In the genomic region with DNA sequence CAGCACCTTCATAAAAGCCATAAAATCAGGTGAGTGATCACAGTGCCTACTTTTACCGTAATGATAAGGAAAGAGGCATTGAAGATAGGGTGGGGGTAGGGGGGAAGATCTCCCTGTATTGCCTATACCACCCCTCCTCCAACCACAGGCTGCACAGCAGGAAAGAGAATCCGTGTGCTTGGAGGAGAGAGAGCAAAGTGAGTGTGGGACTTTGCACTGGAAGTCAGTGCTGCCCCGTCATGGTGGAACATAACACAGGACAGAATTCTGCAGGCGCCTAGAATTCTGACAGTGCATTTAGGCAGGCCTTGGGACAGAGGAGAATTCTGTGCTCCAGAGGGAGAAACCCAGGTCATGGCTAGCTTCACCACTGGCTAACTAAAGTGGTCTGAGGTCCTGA, we compare ENCODE assay signal across 1 cellular context.
TF ChIP-seq lines count a peak whose summit lies in the region.

No MANE protein-coding gene starts in this region.

TF ChIP-seq in HepG2, 621 proteins besides CTCF, POLR2A, EP300 and RAD21 (continued from another document):
- TF ChIP-seq FOXP1 (IDR thresholded peaks at IDR 0.05) (no peak), FOXP1 (CRISPR knock-in tag; IDR thresholded peaks at IDR 0.05) (peak; percentile 63), NCOA2 (CRISPR knock-in tag; IDR thresholded peaks at IDR 0.05) (peak; percentile 75), JUN (CRISPR knock-in tag; IDR thresholded peaks at IDR 0.05) (no peak), MAFG (CRISPR knock-in tag; IDR thresholded peaks at IDR 0.05) (peak; percentile 66; the same call in 1 of the 2 replicates), POLR2G (IDR thresholded peaks at IDR 0.05; ENCODE audit: low read depth, low read length) (0 out of 2 replicates have a peak, but pooled peaks have one; percentile 31), HOXA3 (CRISPR knock-in tag; IDR thresholded peaks at IDR 0.05) (peak; percentile 80), MED13 (CRISPR knock-in tag; IDR thresholded peaks at IDR 0.05) (no peak), ZNF510 (CRISPR knock-in tag; IDR thresholded peaks at IDR 0.05; ENCODE audit: low read depth) (no peak), ZNF3 (CRISPR knock-in tag; IDR thresholded peaks at IDR 0.05) (no peak), ZNF224 (CRISPR knock-in tag; IDR thresholded peaks at IDR 0.05) (no peak), ZC3H13 (CRISPR knock-in tag; IDR thresholded peaks at IDR 0.05) (no peak), SOX13 (IDR thresholded peaks at IDR 0.05) (no peak), SOX13 (CRISPR knock-in tag; conservative IDR thresholded peaks at IDR 0.05 in 1 of 2, IDR thresholded peaks at IDR 0.05 in 1 of 2) (peak in 1 of 2 experiments; percentile 84; a peak in 2 of 4 replicates), ZNF792 (CRISPR knock-in tag; IDR thresholded peaks at IDR 0.05) (peak; percentile 63; the same call in 1 of the 2 replicates), ELF3 (CRISPR knock-in tag; IDR thresholded peaks at IDR 0.05) (peak; percentile 81), ZNF577 (CRISPR knock-in tag; IDR thresholded peaks at IDR 0.05; ENCODE audit: borderline replicate concordance, low read depth) (no peak), U2AF1 (optimal IDR thresholded peaks at IDR 0.05; ENCODE audit: low read depth, low read length) (no peak), SPEN (CRISPR knock-in tag; IDR thresholded peaks at IDR 0.05; ENCODE audit: low read depth) (no peak), ELF4 (CRISPR knock-in tag; IDR thresholded peaks at IDR 0.05; ENCODE audit: borderline replicate concordance) (no peak), ZNF790 (CRISPR knock-in tag; IDR thresholded peaks at IDR 0.05; ENCODE audit: borderline replicate concordance) (no peak), HNRNPUL1 (IDR thresholded peaks at IDR 0.05; ENCODE audit: low read depth, low read length) (no peak), KDM2A (CRISPR knock-in tag; IDR thresholded peaks at IDR 0.05; ENCODE audit: borderline replicate concordance, low read depth) (peak; percentile 68; the same call in 1 of the 2 replicates), ZNF552 (CRISPR knock-in tag; IDR thresholded peaks at IDR 0.05; ENCODE audit: borderline replicate concordance) (no peak), ZNF260 (CRISPR knock-in tag; IDR thresholded peaks at IDR 0.05; ENCODE audit: borderline replicate concordance, low read depth) (no peak), BRD4 (CRISPR knock-in tag; IDR thresholded peaks at IDR 0.05) (0 out of 2 replicates have a peak, but pooled peaks have one; percentile 65), HMG20A (CRISPR knock-in tag; IDR thresholded peaks at IDR 0.05; ENCODE audit: borderline replicate concordance) (peak; percentile 75; the same call in 1 of the 2 replicates), ZNF468 (CRISPR knock-in tag; IDR thresholded peaks at IDR 0.05) (no peak), NFYC (CRISPR knock-in tag; IDR thresholded peaks at IDR 0.05) (no peak), CBX1 (IDR thresholded peaks at IDR 0.05; ENCODE audit: low read depth) (no peak), MTF1 (CRISPR knock-in tag; IDR thresholded peaks at IDR 0.05) (no peak), SRY (CRISPR knock-in tag; IDR thresholded peaks at IDR 0.05) (no peak), NCOA1 (CRISPR knock-in tag; IDR thresholded peaks at IDR 0.05) (no peak), NFYB (CRISPR knock-in tag; IDR thresholded peaks at IDR 0.05) (no peak)
- TF ChIP-seq, protein P1, sequence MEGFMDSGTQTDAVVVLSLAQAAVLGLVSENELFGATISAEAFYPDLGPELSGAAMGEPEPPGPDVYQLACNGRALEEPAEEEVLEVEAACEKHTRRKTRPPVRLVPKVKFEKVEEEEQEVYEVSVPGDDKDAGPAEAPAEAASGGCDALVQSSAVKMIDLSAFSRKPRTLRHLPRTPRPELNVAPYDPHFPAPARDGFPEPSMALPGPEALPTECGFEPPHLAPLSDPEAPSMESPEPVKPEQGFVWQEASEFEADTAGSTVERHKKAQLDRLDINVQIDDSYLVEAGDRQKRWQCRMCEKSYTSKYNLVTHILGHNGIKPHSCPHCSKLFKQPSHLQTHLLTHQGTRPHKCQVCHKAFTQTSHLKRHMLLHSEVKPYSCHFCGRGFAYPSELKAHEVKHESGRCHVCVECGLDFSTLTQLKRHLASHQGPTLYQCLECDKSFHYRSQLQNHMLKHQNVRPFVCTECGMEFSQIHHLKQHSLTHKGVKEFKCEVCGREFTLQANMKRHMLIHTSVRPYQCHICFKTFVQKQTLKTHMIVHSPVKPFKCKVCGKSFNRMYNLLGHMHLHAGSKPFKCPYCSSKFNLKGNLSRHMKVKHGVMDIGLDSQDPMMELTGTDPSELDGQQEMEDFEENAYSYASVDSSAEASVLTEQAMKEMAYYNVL (CRISPR knock-in tag; IDR thresholded peaks at IDR 0.05; ENCODE audit: borderline replicate concordance), result peak; percentile 72; the same call in 1 of the 2 replicates
- TF ChIP-seq, protein P2, sequence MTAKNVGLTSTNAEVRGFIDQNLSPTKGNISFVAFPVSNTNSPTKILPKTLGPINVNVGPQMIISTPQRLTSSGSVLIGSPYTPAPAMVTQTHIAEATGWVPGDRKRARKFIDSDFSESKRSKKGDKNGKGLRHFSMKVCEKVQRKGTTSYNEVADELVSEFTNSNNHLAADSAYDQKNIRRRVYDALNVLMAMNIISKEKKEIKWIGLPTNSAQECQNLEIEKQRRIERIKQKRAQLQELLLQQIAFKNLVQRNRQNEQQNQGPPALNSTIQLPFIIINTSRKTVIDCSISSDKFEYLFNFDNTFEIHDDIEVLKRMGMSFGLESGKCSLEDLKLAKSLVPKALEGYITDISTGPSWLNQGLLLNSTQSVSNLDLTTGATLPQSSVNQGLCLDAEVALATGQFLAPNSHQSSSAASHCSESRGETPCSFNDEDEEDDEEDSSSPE (CRISPR knock-in tag; IDR thresholded peaks at IDR 0.05), result no peak
- TF ChIP-seq, protein P3, sequence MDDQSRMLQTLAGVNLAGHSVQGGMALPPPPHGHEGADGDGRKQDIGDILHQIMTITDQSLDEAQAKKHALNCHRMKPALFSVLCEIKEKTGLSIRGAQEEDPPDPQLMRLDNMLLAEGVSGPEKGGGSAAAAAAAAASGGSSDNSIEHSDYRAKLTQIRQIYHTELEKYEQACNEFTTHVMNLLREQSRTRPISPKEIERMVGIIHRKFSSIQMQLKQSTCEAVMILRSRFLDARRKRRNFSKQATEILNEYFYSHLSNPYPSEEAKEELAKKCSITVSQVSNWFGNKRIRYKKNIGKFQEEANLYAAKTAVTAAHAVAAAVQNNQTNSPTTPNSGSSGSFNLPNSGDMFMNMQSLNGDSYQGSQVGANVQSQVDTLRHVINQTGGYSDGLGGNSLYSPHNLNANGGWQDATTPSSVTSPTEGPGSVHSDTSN (CRISPR knock-in tag; IDR thresholded peaks at IDR 0.05; ENCODE audit: borderline replicate concordance), result no peak
- TF ChIP-seq, protein P4, sequence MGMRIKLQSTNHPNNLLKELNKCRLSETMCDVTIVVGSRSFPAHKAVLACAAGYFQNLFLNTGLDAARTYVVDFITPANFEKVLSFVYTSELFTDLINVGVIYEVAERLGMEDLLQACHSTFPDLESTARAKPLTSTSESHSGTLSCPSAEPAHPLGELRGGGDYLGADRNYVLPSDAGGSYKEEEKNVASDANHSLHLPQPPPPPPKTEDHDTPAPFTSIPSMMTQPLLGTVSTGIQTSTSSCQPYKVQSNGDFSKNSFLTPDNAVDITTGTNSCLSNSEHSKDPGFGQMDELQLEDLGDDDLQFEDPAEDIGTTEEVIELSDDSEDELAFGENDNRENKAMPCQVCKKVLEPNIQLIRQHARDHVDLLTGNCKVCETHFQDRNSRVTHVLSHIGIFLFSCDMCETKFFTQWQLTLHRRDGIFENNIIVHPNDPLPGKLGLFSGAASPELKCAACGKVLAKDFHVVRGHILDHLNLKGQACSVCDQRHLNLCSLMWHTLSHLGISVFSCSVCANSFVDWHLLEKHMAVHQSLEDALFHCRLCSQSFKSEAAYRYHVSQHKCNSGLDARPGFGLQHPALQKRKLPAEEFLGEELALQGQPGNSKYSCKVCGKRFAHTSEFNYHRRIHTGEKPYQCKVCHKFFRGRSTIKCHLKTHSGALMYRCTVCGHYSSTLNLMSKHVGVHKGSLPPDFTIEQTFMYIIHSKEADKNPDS (CRISPR knock-in tag; IDR thresholded peaks at IDR 0.05), result no peak
- TF ChIP-seq, protein P5, sequence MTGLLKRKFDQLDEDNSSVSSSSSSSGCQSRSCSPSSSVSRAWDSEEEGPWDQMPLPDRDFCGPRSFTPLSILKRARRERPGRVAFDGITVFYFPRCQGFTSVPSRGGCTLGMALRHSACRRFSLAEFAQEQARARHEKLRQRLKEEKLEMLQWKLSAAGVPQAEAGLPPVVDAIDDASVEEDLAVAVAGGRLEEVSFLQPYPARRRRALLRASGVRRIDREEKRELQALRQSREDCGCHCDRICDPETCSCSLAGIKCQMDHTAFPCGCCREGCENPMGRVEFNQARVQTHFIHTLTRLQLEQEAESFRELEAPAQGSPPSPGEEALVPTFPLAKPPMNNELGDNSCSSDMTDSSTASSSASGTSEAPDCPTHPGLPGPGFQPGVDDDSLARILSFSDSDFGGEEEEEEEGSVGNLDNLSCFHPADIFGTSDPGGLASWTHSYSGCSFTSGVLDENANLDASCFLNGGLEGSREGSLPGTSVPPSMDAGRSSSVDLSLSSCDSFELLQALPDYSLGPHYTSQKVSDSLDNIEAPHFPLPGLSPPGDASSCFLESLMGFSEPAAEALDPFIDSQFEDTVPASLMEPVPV (CRISPR knock-in tag; IDR thresholded peaks at IDR 0.05), result no peak
